Comparison of ENCODE assay signal across 8 cellular contexts in the genomic region with DNA sequence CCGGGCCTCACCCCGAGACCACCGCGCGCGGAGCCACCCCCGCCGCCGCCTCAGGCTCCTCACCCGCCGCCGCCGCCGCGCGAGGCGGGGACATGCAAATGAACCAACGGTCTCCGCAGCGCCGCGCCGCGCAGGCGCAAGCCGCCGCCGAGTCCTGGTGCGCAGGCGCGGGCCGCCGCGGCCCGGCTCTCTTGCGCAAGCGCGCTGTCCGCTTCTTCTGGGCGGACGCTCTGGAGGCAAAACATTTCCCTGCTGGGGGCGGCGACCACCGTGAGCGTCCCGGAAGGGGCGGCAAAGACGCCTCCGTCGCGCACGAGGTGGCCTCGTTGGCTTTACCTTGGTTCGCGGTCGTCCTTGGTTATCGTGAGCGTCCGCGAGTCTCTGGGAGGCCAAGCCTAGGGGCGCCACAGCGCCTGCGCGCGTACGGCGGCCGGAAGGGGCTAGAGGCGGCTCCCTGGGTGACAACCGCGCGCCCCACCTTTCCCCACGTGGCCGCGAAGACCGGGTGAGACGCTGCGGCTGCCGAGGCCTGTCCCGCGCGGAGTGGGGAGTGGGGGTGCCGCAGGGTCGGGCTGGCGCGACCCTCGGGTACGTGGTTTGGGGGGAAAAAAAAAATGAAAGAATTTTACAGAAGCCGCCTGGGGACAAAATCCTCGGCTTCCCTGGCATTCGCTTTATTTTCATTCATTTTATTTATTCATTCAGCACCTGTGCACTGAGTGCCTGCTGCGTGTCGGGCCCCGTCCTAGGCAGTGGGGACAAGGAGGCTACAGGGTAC. TPM values are rescaled to one million over a fixed set of nuclear protein-coding genes. Genes with fewer than 3 reads are reported as not detected.
DNase-seq lines count a peak whose midpoint lies in the region; ATAC-seq and TF ChIP-seq lines count a peak whose summit lies in the region.

A gene (plus strand): TSS at position 178 of the 778 bp plus-strand sequence. CDS start 607 bp downstream, outside the sequence.
A gene (minus strand): TSS at position 92 of the 778 bp plus-strand sequence. CDS start 2,446 bp downstream, outside the sequence.

- H3K4me3 ChIP-seq in mucosa of stomach (ENCODE audit: low read length): peak within 1 kb of the TSS; percentile 77

- H3K9me3 ChIP-seq in mucosa of stomach (ENCODE audit: control insufficient read depth, low read length): no peaks in the 10 kb centered on the region

- H3K36me3 ChIP-seq in mucosa of stomach (ENCODE audit: control insufficient read depth, insufficient read depth, low read length): peaks cover 8% of the 10 kb centered on the region

- DNase-seq in DMS114 treated with DMSO at 0.1 percent for 48 hours (lab: John Stamatoyannopoulos, UW; ENCODE audit: unreplicated experiment): peak; percentile 84
- peak; percentile 94 for DNase-seq in activated T-cell treated with anti-CD3 and anti-CD28 coated beads, Interleukin-2, amount 50 U/mL, for 1 hour
- peak; percentile 95 to 98 for DNase-seq in erythroblast (lab: John Stamatoyannopoulos, UW)
- peak; percentile 60 to 77 for DNase-seq in stimulated activated CD8-positive, alpha-beta memory T cell treated with anti-CD3 and anti-CD28 coated beads, Interleukin-4, amount 100 ng/mL, for 4 hours (ENCODE audit: low read depth in 2 of 2, low spot score in 1 of 2)

- TF ChIP-seq RAD21 in Ishikawa (IDR thresholded peaks at IDR 0.05; ENCODE audit: low read depth): no peak

- H3K27me3 ChIP-seq in mucosa of stomach (ENCODE audit: control insufficient read depth, insufficient read depth, low read length): no peaks in the 10 kb centered on the region

- TF ChIP-seq POLR2A in erythroblast (IDR thresholded peaks at IDR 0.05; ENCODE audit: low read length): peak; percentile 62

- H3K9ac ChIP-seq in mucosa of stomach (ENCODE audit: low read length): peak within 1 kb of the TSS; percentile 78

- ATAC-seq in GM21576 (IDR thresholded peaks at IDR 0.05; ENCODE audit: unreplicated experiment): peak; percentile 65

- H3K4me1 ChIP-seq in mucosa of stomach (ENCODE audit: control insufficient read depth, insufficient read depth, low read length): peaks cover 16% of the 10 kb centered on the region

- no peak; the same call in 1 of the 2 replicates for TF ChIP-seq EP300 in Ishikawa (IDR thresholded peaks at IDR 0.05; ENCODE audit: borderline replicate concordance)

TF ChIP-seq in Ishikawa, 13 proteins besides CTCF, POLR2A, EP300 and RAD21 (continues in another document):
- TF ChIP-seq ZBTB7A (IDR thresholded peaks at IDR 0.05; ENCODE audit: low read depth) (peak; percentile 70; the same call in 1 of the 2 replicates), FOXM1 (IDR thresholded peaks at IDR 0.05; ENCODE audit: borderline replicate concordance, low read depth) (no peak), CREB1 (IDR thresholded peaks at IDR 0.05; ENCODE audit: low read depth) (no peak), CEBPB (IDR thresholded peaks at IDR 0.05) (peak; percentile 91), TCF12 (IDR thresholded peaks at IDR 0.05; ENCODE audit: low read depth) (peak; percentile 74; the same call in 1 of the 2 replicates), TAF1 (IDR thresholded peaks at IDR 0.05; ENCODE audit: low read depth) (peak; percentile 38; the same call in 1 of the 2 replicates), EGR1 (IDR thresholded peaks at IDR 0.05) (0 out of 2 replicates have a peak, but pooled peaks have one; percentile 24), TEAD4 (IDR thresholded peaks at IDR 0.05) (peak; percentile 39; the same call in 1 of the 2 replicates), NFIC (IDR thresholded peaks at IDR 0.05) (no peak), YY1 (IDR thresholded peaks at IDR 0.05; ENCODE audit: low read depth) (0 out of 2 replicates have a peak, but pooled peaks have one; percentile 20)
- TF ChIP-seq, protein P1, sequence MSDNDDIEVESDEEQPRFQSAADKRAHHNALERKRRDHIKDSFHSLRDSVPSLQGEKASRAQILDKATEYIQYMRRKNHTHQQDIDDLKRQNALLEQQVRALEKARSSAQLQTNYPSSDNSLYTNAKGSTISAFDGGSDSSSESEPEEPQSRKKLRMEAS (IDR thresholded peaks at IDR 0.05): peak; percentile 100
- TF ChIP-seq, protein P2, sequence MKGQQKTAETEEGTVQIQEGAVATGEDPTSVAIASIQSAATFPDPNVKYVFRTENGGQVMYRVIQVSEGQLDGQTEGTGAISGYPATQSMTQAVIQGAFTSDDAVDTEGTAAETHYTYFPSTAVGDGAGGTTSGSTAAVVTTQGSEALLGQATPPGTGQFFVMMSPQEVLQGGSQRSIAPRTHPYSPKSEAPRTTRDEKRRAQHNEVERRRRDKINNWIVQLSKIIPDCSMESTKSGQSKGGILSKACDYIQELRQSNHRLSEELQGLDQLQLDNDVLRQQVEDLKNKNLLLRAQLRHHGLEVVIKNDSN (IDR thresholded peaks at IDR 0.05): peak; percentile 80

TF ChIP-seq in PFSK-1, 5 proteins besides CTCF, POLR2A, EP300 and RAD21:
- TF ChIP-seq FOXP2 (optimal IDR thresholded peaks at IDR 0.05; ENCODE audit: borderline replicate concordance, extremely low read depth, extremely low read length, insufficient read depth): peak; percentile 76
- TF ChIP-seq SIN3A (IDR thresholded peaks at IDR 0.05; ENCODE audit: borderline replicate concordance, insufficient read depth, low read length): no peak
- TF ChIP-seq TAF1 (IDR thresholded peaks at IDR 0.05; ENCODE audit: borderline replicate concordance, insufficient read depth, low read length): peak; percentile 45; the same call in 1 of the 2 replicates

RNA-seq across cellular contexts. Expression of the first gene that starts in this region (rescaled TPM):
- polyA plus RNA-seq in PFSK-1 (2012; ENCODE audit: insufficient read length, low read depth): 116 TPM

RNA-seq across cellular contexts. Expression of the second gene that starts in this region (rescaled TPM):
- polyA plus RNA-seq in PFSK-1 (2012; ENCODE audit: insufficient read length, low read depth): 70.2 TPM

Comparison
In these comparisons a context has a peak if more than half of its experiments do, and no peak if none do; other contexts are left out.
1. Peak in every context shown above with its lines: DNase-seq, ATAC-seq and H3K4me3 ChIP-seq.